Comparison of ENCODE assay signal across 1 cellular context in the genomic region with DNA sequence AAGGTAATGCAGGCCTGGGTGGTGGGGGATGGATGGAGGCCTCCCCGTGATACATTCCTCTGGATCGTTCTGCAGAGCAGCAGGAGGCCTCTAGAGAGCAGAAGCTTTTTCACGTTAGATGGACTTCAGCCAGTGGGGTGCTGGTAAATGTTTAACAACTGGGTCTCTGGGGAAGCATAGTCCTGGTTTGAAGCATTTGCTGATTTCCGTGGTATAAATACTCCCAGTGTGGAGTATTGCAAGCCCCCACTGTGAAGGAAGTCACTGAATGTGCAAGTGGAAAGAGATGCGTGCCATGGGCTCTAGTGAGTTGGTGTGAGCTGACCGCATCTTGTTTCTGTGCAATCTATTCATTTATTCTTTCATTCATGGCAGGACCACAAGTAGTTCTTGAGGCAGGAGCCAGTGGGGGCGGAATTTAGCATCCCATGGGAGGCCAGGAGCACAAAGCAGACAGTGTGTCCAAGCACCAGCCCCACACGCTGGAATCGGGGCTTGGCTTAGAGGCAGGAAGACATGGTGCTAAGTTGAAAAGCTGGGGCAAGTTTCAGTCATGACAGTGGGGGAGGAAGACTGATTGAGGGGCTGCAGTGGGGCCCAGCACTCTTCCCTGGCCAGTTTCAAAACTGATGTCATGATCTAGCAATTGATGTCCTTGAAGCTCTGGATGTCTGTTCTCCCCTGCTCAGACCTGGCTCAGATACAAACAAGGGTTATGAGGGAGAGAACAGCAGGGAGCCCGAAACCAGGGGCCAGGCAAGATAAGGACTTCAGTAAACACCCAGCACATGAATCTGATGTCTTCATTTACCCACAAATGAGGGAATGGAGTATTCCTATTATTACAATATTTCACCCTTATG.
A peak's percentile ranks its signal among the peaks of the same experiment; 100 is the strongest.
TF ChIP-seq lines count a peak whose summit lies in the region.

No MANE protein-coding gene starts in this region.

TF ChIP-seq in HepG2, 621 proteins besides CTCF, POLR2A, EP300 and RAD21 (continued from another document and continues in another):
- TF ChIP-seq ZBTB7B (CRISPR knock-in tag; IDR thresholded peaks at IDR 0.05) = 0 out of 2 replicates have a peak, but pooled peaks have one; percentile 7
- TF ChIP-seq MED13 (CRISPR knock-in tag; IDR thresholded peaks at IDR 0.05) = no peak
- no peak for TF ChIP-seq HIVEP1 (CRISPR knock-in tag; IDR thresholded peaks at IDR 0.05)
- no peak for TF ChIP-seq HOXD1 (CRISPR knock-in tag; IDR thresholded peaks at IDR 0.05)
- TF ChIP-seq ZSCAN12 (CRISPR knock-in tag; IDR thresholded peaks at IDR 0.05) = no peak
- TF ChIP-seq ZNF496 (CRISPR knock-in tag; IDR thresholded peaks at IDR 0.05; ENCODE audit: insufficient replicate concordance) = no peak
- peak; percentile 23; the same call in 1 of the 2 replicates for TF ChIP-seq ZFX (CRISPR knock-in tag; IDR thresholded peaks at IDR 0.05; ENCODE audit: low read depth)
- TF ChIP-seq, protein P1, sequence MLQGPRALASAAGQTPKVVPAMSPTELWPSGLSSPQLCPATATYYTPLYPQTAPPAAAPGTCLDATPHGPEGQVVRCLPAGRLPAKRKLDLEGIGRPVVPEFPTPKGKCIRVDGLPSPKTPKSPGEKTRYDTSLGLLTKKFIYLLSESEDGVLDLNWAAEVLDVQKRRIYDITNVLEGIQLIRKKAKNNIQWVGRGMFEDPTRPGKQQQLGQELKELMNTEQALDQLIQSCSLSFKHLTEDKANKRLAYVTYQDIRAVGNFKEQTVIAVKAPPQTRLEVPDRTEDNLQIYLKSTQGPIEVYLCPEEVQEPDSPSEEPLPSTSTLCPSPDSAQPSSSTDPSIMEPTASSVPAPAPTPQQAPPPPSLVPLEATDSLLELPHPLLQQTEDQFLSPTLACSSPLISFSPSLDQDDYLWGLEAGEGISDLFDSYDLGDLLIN (CRISPR knock-in tag; IDR thresholded peaks at IDR 0.05; ENCODE audit: borderline replicate concordance) = 0 out of 2 replicates have a peak, but pooled peaks have one; percentile 32
- TF ChIP-seq JUN (CRISPR knock-in tag; IDR thresholded peaks at IDR 0.05) = 0 out of 2 replicates have a peak, but pooled peaks have one; percentile 29
- TF ChIP-seq SIN3B (IDR thresholded peaks at IDR 0.05; ENCODE audit: low read length) = no peak
- TF ChIP-seq FOXC1 (CRISPR knock-in tag; IDR thresholded peaks at IDR 0.05; ENCODE audit: borderline replicate concordance) = peak; percentile 63; the same call in 1 of the 2 replicates
- TF ChIP-seq, protein P2, sequence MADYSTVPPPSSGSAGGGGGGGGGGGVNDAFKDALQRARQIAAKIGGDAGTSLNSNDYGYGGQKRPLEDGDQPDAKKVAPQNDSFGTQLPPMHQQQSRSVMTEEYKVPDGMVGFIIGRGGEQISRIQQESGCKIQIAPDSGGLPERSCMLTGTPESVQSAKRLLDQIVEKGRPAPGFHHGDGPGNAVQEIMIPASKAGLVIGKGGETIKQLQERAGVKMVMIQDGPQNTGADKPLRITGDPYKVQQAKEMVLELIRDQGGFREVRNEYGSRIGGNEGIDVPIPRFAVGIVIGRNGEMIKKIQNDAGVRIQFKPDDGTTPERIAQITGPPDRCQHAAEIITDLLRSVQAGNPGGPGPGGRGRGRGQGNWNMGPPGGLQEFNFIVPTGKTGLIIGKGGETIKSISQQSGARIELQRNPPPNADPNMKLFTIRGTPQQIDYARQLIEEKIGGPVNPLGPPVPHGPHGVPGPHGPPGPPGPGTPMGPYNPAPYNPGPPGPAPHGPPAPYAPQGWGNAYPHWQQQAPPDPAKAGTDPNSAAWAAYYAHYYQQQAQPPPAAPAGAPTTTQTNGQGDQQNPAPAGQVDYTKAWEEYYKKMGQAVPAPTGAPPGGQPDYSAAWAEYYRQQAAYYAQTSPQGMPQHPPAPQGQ (CRISPR knock-in tag; IDR thresholded peaks at IDR 0.05; ENCODE audit: borderline replicate concordance) = no peak
- TF ChIP-seq, protein P3, sequence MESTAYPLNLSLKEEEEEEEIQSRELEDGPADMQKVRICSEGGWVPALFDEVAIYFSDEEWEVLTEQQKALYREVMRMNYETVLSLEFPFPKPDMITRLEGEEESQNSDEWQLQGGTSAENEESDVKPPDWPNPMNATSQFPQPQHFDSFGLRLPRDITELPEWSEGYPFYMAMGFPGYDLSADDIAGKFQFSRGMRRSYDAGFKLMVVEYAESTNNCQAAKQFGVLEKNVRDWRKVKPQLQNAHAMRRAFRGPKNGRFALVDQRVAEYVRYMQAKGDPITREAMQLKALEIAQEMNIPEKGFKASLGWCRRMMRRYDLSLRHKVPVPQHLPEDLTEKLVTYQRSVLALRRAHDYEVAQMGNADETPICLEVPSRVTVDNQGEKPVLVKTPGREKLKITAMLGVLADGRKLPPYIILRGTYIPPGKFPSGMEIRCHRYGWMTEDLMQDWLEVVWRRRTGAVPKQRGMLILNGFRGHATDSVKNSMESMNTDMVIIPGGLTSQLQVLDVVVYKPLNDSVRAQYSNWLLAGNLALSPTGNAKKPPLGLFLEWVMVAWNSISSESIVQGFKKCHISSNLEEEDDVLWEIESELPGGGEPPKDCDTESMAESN (CRISPR knock-in tag; conservative IDR thresholded peaks at IDR 0.05) = 0 out of 2 replicates have a peak, but pooled peaks have one; percentile 27
- 0 out of 2 replicates have a peak, but pooled peaks have one; percentile 50 for TF ChIP-seq ZNF556 (CRISPR knock-in tag; IDR thresholded peaks at IDR 0.05; ENCODE audit: borderline replicate concordance)
- TF ChIP-seq ZNF792 (CRISPR knock-in tag; IDR thresholded peaks at IDR 0.05) = 0 out of 2 replicates have a peak, but pooled peaks have one; percentile 30
- TF ChIP-seq NR2F1 (CRISPR knock-in tag; IDR thresholded peaks at IDR 0.05) = no peak
- TF ChIP-seq FOSL2 (CRISPR knock-in tag; IDR thresholded peaks at IDR 0.05) = no peak; the same call in 1 of the 2 replicates
- TF ChIP-seq, protein P4, sequence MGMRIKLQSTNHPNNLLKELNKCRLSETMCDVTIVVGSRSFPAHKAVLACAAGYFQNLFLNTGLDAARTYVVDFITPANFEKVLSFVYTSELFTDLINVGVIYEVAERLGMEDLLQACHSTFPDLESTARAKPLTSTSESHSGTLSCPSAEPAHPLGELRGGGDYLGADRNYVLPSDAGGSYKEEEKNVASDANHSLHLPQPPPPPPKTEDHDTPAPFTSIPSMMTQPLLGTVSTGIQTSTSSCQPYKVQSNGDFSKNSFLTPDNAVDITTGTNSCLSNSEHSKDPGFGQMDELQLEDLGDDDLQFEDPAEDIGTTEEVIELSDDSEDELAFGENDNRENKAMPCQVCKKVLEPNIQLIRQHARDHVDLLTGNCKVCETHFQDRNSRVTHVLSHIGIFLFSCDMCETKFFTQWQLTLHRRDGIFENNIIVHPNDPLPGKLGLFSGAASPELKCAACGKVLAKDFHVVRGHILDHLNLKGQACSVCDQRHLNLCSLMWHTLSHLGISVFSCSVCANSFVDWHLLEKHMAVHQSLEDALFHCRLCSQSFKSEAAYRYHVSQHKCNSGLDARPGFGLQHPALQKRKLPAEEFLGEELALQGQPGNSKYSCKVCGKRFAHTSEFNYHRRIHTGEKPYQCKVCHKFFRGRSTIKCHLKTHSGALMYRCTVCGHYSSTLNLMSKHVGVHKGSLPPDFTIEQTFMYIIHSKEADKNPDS (CRISPR knock-in tag; IDR thresholded peaks at IDR 0.05) = peak; percentile 88
- TF ChIP-seq, protein P5, sequence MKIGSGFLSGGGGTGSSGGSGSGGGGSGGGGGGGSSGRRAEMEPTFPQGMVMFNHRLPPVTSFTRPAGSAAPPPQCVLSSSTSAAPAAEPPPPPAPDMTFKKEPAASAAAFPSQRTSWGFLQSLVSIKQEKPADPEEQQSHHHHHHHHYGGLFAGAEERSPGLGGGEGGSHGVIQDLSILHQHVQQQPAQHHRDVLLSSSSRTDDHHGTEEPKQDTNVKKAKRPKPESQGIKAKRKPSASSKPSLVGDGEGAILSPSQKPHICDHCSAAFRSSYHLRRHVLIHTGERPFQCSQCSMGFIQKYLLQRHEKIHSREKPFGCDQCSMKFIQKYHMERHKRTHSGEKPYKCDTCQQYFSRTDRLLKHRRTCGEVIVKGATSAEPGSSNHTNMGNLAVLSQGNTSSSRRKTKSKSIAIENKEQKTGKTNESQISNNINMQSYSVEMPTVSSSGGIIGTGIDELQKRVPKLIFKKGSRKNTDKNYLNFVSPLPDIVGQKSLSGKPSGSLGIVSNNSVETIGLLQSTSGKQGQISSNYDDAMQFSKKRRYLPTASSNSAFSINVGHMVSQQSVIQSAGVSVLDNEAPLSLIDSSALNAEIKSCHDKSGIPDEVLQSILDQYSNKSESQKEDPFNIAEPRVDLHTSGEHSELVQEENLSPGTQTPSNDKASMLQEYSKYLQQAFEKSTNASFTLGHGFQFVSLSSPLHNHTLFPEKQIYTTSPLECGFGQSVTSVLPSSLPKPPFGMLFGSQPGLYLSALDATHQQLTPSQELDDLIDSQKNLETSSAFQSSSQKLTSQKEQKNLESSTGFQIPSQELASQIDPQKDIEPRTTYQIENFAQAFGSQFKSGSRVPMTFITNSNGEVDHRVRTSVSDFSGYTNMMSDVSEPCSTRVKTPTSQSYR (CRISPR knock-in tag; IDR thresholded peaks at IDR 0.05; ENCODE audit: borderline replicate concordance) = no peak
- no peak for TF ChIP-seq NR1H2 (CRISPR knock-in tag; IDR thresholded peaks at IDR 0.05; ENCODE audit: borderline replicate concordance, low read depth)
- TF ChIP-seq JDP2 (CRISPR knock-in tag; IDR thresholded peaks at IDR 0.05; ENCODE audit: borderline replicate concordance) = no peak
- TF ChIP-seq SSRP1 (CRISPR knock-in tag; IDR thresholded peaks at IDR 0.05) = no peak
- TF ChIP-seq CCDC6 (CRISPR knock-in tag; IDR thresholded peaks at IDR 0.05) = no peak
- TF ChIP-seq MEIS2 (CRISPR knock-in tag; IDR thresholded peaks at IDR 0.05) = 0 out of 2 replicates have a peak, but pooled peaks have one; percentile 46
- TF ChIP-seq SAP130 (CRISPR knock-in tag; IDR thresholded peaks at IDR 0.05; ENCODE audit: low read depth) = peak; percentile 28; the same call in 1 of the 2 replicates
- TF ChIP-seq, protein P6, sequence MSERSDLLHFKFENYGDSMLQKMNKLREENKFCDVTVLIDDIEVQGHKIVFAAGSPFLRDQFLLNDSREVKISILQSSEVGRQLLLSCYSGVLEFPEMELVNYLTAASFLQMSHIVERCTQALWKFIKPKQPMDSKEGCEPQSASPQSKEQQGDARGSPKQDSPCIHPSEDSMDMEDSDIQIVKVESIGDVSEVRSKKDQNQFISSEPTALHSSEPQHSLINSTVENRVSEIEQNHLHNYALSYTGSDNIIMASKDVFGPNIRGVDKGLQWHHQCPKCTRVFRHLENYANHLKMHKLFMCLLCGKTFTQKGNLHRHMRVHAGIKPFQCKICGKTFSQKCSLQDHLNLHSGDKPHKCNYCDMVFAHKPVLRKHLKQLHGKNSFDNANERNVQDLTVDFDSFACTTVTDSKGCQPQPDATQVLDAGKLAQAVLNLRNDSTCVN (CRISPR knock-in tag; IDR thresholded peaks at IDR 0.05; ENCODE audit: borderline replicate concordance) = peak; percentile 71; the same call in 1 of the 2 replicates
- TF ChIP-seq ZNF33B (CRISPR knock-in tag; IDR thresholded peaks at IDR 0.05) = 0 out of 2 replicates have a peak, but pooled peaks have one; percentile 45
- TF ChIP-seq CEBPB (IDR thresholded peaks at IDR 0.05; ENCODE audit: borderline replicate concordance, low read depth, low read length) = no peak
- TF ChIP-seq, protein P7, sequence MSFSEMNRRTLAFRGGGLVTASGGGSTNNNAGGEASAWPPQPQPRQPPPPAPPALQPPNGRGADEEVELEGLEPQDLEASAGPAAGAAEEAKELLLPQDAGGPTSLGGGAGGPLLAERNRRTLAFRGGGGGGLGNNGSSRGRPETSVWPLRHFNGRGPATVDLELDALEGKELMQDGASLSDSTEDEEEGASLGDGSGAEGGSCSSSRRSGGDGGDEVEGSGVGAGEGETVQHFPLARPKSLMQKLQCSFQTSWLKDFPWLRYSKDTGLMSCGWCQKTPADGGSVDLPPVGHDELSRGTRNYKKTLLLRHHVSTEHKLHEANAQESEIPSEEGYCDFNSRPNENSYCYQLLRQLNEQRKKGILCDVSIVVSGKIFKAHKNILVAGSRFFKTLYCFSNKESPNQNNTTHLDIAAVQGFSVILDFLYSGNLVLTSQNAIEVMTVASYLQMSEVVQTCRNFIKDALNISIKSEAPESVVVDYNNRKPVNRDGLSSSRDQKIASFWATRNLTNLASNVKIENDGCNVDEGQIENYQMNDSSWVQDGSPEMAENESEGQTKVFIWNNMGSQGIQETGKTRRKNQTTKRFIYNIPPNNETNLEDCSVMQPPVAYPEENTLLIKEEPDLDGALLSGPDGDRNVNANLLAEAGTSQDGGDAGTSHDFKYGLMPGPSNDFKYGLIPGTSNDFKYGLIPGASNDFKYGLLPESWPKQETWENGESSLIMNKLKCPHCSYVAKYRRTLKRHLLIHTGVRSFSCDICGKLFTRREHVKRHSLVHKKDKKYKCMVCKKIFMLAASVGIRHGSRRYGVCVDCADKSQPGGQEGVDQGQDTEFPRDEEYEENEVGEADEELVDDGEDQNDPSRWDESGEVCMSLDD (CRISPR knock-in tag; IDR thresholded peaks at IDR 0.05; ENCODE audit: borderline replicate concordance) = 0 out of 2 replicates have a peak, but pooled peaks have one; percentile 27
- TF ChIP-seq ZNF614 (CRISPR knock-in tag; IDR thresholded peaks at IDR 0.05; ENCODE audit: borderline replicate concordance) = no peak
- TF ChIP-seq, protein P8, sequence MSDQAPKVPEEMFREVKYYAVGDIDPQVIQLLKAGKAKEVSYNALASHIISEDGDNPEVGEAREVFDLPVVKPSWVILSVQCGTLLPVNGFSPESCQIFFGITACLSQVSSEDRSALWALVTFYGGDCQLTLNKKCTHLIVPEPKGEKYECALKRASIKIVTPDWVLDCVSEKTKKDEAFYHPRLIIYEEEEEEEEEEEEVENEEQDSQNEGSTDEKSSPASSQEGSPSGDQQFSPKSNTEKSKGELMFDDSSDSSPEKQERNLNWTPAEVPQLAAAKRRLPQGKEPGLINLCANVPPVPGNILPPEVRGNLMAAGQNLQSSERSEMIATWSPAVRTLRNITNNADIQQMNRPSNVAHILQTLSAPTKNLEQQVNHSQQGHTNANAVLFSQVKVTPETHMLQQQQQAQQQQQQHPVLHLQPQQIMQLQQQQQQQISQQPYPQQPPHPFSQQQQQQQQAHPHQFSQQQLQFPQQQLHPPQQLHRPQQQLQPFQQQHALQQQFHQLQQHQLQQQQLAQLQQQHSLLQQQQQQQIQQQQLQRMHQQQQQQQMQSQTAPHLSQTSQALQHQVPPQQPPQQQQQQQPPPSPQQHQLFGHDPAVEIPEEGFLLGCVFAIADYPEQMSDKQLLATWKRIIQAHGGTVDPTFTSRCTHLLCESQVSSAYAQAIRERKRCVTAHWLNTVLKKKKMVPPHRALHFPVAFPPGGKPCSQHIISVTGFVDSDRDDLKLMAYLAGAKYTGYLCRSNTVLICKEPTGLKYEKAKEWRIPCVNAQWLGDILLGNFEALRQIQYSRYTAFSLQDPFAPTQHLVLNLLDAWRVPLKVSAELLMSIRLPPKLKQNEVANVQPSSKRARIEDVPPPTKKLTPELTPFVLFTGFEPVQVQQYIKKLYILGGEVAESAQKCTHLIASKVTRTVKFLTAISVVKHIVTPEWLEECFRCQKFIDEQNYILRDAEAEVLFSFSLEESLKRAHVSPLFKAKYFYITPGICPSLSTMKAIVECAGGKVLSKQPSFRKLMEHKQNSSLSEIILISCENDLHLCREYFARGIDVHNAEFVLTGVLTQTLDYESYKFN (CRISPR knock-in tag; conservative IDR thresholded peaks at IDR 0.05) = peak; percentile 69
- TF ChIP-seq FOXJ3 (CRISPR knock-in tag; IDR thresholded peaks at IDR 0.05; ENCODE audit: borderline replicate concordance) = no peak
